ENCODE assay signal across 8 cellular contexts in the genomic region with DNA sequence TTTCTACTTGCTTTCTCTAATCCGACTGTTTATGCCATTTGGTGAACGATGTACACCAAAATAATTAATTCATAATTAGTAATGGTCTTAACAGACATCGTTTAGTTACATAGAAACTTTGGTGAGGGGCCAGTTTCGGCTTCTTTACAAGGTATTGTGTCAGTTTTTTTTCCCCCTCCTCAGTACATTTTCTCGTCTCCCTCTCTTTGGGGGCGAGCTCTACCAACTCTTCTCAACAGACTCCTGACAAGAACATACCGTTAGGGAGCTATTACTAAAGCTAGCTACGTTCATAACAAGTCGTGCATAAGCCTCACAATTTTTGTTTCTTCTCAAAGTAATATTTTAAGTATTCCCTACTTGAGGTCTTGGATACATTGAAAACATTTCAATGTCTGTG. TPM values are rescaled to one million over a fixed set of nuclear protein-coding genes. Genes with fewer than 3 reads are reported as not detected.
DNase-seq lines count a peak whose midpoint lies in the region; ATAC-seq and TF ChIP-seq lines count a peak whose summit lies in the region.

No MANE protein-coding gene starts in this region.

- no peaks in the 10 kb centered on the region for H3K36me3 ChIP-seq in heart left ventricle
- no peaks in the 10 kb centered on the region for H3K36me3 ChIP-seq in ascending aorta
- H3K36me3 ChIP-seq in lower lobe of right lung = no peaks in the 10 kb centered on the region
- H3K36me3 ChIP-seq in uterus = no peaks in the 10 kb centered on the region

- no peak for ATAC-seq in heart left ventricle
- no peak for ATAC-seq in Right ventricle myocardium inferior
- no peak for ATAC-seq in lower lobe of right lung
- ATAC-seq in GM21515 (IDR thresholded peaks at IDR 0.05; ENCODE audit: unreplicated experiment) = no peak

- H3K9me3 ChIP-seq in heart left ventricle (no peaks in the 10 kb centered on the region), ascending aorta (no peaks in the 10 kb centered on the region), lower lobe of right lung (no peaks in the 10 kb centered on the region), uterus (no peaks in the 10 kb centered on the region)

- TF ChIP-seq CTCF in heart left ventricle (IDR thresholded peaks at IDR 0.05) (no peak), ascending aorta (IDR thresholded peaks at IDR 0.05) (no peak), lower lobe of right lung (IDR thresholded peaks at IDR 0.05) (no peak), uterus (IDR thresholded peaks at IDR 0.05) (no peak)

- no peaks in the 10 kb centered on the region for H3K27me3 ChIP-seq in heart left ventricle
- no peaks in the 10 kb centered on the region for H3K27me3 ChIP-seq in ascending aorta
- no peaks in the 10 kb centered on the region for H3K27me3 ChIP-seq in lower lobe of right lung (ENCODE audit: low read depth)
- H3K27me3 ChIP-seq in uterus = no peaks in the 10 kb centered on the region

- H3K4me1 ChIP-seq in heart left ventricle = peaks cover 6 to 56% (median 45%) of the 10 kb centered on the region in 12 donors
- peaks cover 4 to 28% of the 10 kb centered on the region in 2 donors for H3K4me1 ChIP-seq in ascending aorta
- H3K4me1 ChIP-seq in lower lobe of right lung = peaks cover 45% of the 10 kb centered on the region
- peaks cover 5 to 7% of the 10 kb centered on the region in 2 donors for H3K4me1 ChIP-seq in uterus

- H3K4me3 ChIP-seq in heart left ventricle (peak overlapping the region; percentile 74 to 97 (median 88)), ascending aorta (peak overlapping the region; percentile 93 to 94), lower lobe of right lung (peak overlapping the region; percentile 94), uterus (peak overlapping the region; percentile 91)

- DNase-seq in heart left ventricle = no peak
- no peak for DNase-seq in Right ventricle myocardium inferior (ENCODE audit: missing footprints)
- DNase-seq in ascending aorta (ENCODE audit: low spot score in 2 of 2) = no peak
- DNase-seq in lower lobe of right lung = no peak
- DNase-seq in uterus = no peak
- no peak for DNase-seq in COLO668 (lab: John Stamatoyannopoulos, UW; ENCODE audit: unreplicated experiment)
- no peak for DNase-seq in NCI-H748 (lab: John Stamatoyannopoulos, UW; ENCODE audit: unreplicated experiment)

- TF ChIP-seq POLR2A in heart left ventricle (IDR thresholded peaks at IDR 0.05) (no peak), uterus (IDR thresholded peaks at IDR 0.05) (no peak)

- WGBS in heart left ventricle, 4 donors = 5 to 7% (median 5%) methylated on average over 9 of the region's 9 CpGs

- intact Hi-C loops in heart left ventricle (cut with DNase I) (loop anchor here in 4 of 10 donors (5.0 to 10.0 kb wide), 4 partner anchors 268 to 558 kb away; a partner anchor contains a TSS), Right ventricle myocardium inferior (cut with DNase I) (loop anchor here (5.0 to 10.0 kb wide), 4 partner anchors 278 to 970 kb away; a partner anchor contains a TSS), ascending aorta (cut with DNase I) (loop anchor here (5.0 kb wide), 3 partner anchors 280 to 1125 kb away; a partner anchor contains a TSS), lower lobe of right lung (cut with DNase I) (no loop called here), uterus (cut with DNase I; ENCODE audit: low total_unique reads) (no loop called here)

- peak overlapping the region in 2 of 12 donors; percentile 89 to 93 for H3K27ac ChIP-seq in heart left ventricle
- H3K27ac ChIP-seq in ascending aorta = no peak overlapping the region
- no peak overlapping the region for H3K27ac ChIP-seq in lower lobe of right lung
- H3K27ac ChIP-seq in uterus = peak overlapping the region in 1 of 2 donors; percentile 89

RNA-seq across cellular contexts. Expression of a gene that starts 1.4 kb away (rescaled TPM):
- total RNA-seq in heart left ventricle = 10 to 100 TPM; 25.8 to 42.0 (median 33.5) TPM
- 10 to 100 TPM; 17.4 to 21.1 TPM for polyA plus RNA-seq in heart left ventricle
- 41.9 TPM for total RNA-seq in Right ventricle myocardium inferior
- total RNA-seq in ascending aorta = 68.6 TPM
- 74.0 TPM for total RNA-seq in lower lobe of right lung
- 100 to 1,000 TPM in 2 of 4 donors, 10 to 100 TPM in 2; 43.3 to 178 (median 87.2) TPM for total RNA-seq in uterus

RNA-seq across cellular contexts. Expression of a gene that starts 39.3 kb away (rescaled TPM):
- 10 to 100 TPM; 11.0 to 20.5 (median 14.7) TPM for total RNA-seq in heart left ventricle
- 1 to 10 TPM; 5.0 to 7.8 TPM for polyA plus RNA-seq in heart left ventricle
- 13.7 TPM for total RNA-seq in Right ventricle myocardium inferior
- total RNA-seq in ascending aorta = not detected
- total RNA-seq in lower lobe of right lung = not detected
- under 1 TPM in 1 of 4 donors, not detected in 3; 0.14 TPM for total RNA-seq in uterus

Comparison
In these comparisons a context has a peak if more than half of its experiments do, and no peak if none do; other contexts are left out.
1. RNA of a gene that starts 39.3 kb away (total RNA-seq): 11.0 to 20.5 TPM in heart left ventricle and 13.7 TPM in Right ventricle myocardium inferior (single experiment); not detected in ascending aorta (single experiment), not detected in lower lobe of right lung (single experiment) and 0.14 TPM in uterus; every median in the first group is over 10 times any median in the second.
2. intact Hi-C loops: an anchor here in Right ventricle myocardium inferior (5.0 to 10.0 kb wide) and ascending aorta (5.0 kb wide); none called in lower lobe of right lung and uterus.
3. Peak in every context shown above with its lines, with median percentiles within 50 percentile points of each other: H3K4me3 ChIP-seq.